In the genomic region with DNA sequence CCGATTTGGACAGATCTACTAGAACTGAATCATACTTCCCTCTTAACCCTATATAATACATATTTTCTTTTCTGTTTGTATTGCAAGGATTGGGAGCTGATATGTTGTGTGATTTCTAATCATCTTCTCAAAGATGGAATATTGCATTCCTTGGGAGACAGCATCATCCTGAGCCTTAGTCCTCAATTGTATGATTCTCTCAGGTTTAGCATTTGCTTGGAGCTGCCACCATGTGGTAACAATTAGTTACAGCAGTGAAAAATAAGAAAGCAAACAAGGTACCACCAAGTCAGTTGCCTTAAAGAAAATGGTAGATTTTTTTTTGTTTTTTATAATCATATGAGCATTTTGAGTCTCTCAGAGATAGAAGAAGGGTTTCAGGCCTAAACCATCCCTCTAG, we compare ENCODE assay signal across 2 cellular contexts.
TF ChIP-seq lines count a peak whose summit lies in the region.

No MANE protein-coding gene starts in this region.

TF ChIP-seq in HEK293, 187 proteins besides CTCF, POLR2A, EP300 and RAD21:
- TF ChIP-seq ZNF10 (tag by site-specific recombination; IDR thresholded peaks at IDR 0.05) (no peak), ZNF654 (tag by site-specific recombination; IDR thresholded peaks at IDR 0.05; ENCODE audit: low read depth) (0 out of 2 replicates have a peak, but pooled peaks have one; percentile 4)
- TF ChIP-seq, protein P1, sequence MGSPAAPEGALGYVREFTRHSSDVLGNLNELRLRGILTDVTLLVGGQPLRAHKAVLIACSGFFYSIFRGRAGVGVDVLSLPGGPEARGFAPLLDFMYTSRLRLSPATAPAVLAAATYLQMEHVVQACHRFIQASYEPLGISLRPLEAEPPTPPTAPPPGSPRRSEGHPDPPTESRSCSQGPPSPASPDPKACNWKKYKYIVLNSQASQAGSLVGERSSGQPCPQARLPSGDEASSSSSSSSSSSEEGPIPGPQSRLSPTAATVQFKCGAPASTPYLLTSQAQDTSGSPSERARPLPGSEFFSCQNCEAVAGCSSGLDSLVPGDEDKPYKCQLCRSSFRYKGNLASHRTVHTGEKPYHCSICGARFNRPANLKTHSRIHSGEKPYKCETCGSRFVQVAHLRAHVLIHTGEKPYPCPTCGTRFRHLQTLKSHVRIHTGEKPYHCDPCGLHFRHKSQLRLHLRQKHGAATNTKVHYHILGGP (tag by site-specific recombination; IDR thresholded peaks at IDR 0.05), result no peak

TF ChIP-seq in HepG2, 621 proteins besides CTCF, POLR2A, EP300 and RAD21:
- TF ChIP-seq MEF2D (CRISPR knock-in tag; IDR thresholded peaks at IDR 0.05), result no peak
- TF ChIP-seq ZNF678 (CRISPR knock-in tag; IDR thresholded peaks at IDR 0.05), result no peak
- no peak for TF ChIP-seq AHR (CRISPR knock-in tag; IDR thresholded peaks at IDR 0.05)
- no peak for TF ChIP-seq ZNF121 (CRISPR knock-in tag; IDR thresholded peaks at IDR 0.05)
- TF ChIP-seq ZNF841 (CRISPR knock-in tag; IDR thresholded peaks at IDR 0.05; ENCODE audit: borderline replicate concordance), result no peak
- TF ChIP-seq, protein P2, sequence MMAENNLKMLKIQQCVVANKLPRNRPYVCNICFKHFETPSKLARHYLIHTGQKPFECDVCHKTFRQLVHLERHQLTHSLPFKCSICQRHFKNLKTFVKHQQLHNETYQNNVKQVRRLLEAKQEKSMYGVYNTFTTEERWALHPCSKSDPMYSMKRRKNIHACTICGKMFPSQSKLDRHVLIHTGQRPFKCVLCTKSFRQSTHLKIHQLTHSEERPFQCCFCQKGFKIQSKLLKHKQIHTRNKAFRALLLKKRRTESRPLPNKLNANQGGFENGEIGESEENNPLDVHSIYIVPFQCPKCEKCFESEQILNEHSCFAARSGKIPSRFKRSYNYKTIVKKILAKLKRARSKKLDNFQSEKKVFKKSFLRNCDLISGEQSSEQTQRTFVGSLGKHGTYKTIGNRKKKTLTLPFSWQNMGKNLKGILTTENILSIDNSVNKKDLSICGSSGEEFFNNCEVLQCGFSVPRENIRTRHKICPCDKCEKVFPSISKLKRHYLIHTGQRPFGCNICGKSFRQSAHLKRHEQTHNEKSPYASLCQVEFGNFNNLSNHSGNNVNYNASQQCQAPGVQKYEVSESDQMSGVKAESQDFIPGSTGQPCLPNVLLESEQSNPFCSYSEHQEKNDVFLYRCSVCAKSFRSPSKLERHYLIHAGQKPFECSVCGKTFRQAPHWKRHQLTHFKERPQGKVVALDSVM (CRISPR knock-in tag; IDR thresholded peaks at IDR 0.05), result no peak
- TF ChIP-seq YEATS2 (CRISPR knock-in tag; IDR thresholded peaks at IDR 0.05; ENCODE audit: borderline replicate concordance), result no peak
- TF ChIP-seq FOXJ3 (CRISPR knock-in tag; IDR thresholded peaks at IDR 0.05; ENCODE audit: borderline replicate concordance), result no peak
- TF ChIP-seq ZNF138 (CRISPR knock-in tag; IDR thresholded peaks at IDR 0.05; ENCODE audit: low read depth), result no peak
- TF ChIP-seq MLLT10 (CRISPR knock-in tag; IDR thresholded peaks at IDR 0.05), result no peak
- TF ChIP-seq CHD2 (IDR thresholded peaks at IDR 0.05; ENCODE audit: low read depth, low read length), result no peak
- TF ChIP-seq ZNF30 (CRISPR knock-in tag; IDR thresholded peaks at IDR 0.05), result no peak
- TF ChIP-seq HES4 (CRISPR knock-in tag; IDR thresholded peaks at IDR 0.05; ENCODE audit: borderline replicate concordance), result no peak
- TF ChIP-seq MED8 (CRISPR knock-in tag; IDR thresholded peaks at IDR 0.05; ENCODE audit: insufficient replicate concordance), result no peak
- TF ChIP-seq TEAD3 (CRISPR knock-in tag; optimal IDR thresholded peaks at IDR 0.05; ENCODE audit: borderline replicate concordance), result no peak
- TF ChIP-seq HCFC1 (IDR thresholded peaks at IDR 0.05; ENCODE audit: low read depth, low read length), result no peak
- TF ChIP-seq, protein P3, sequence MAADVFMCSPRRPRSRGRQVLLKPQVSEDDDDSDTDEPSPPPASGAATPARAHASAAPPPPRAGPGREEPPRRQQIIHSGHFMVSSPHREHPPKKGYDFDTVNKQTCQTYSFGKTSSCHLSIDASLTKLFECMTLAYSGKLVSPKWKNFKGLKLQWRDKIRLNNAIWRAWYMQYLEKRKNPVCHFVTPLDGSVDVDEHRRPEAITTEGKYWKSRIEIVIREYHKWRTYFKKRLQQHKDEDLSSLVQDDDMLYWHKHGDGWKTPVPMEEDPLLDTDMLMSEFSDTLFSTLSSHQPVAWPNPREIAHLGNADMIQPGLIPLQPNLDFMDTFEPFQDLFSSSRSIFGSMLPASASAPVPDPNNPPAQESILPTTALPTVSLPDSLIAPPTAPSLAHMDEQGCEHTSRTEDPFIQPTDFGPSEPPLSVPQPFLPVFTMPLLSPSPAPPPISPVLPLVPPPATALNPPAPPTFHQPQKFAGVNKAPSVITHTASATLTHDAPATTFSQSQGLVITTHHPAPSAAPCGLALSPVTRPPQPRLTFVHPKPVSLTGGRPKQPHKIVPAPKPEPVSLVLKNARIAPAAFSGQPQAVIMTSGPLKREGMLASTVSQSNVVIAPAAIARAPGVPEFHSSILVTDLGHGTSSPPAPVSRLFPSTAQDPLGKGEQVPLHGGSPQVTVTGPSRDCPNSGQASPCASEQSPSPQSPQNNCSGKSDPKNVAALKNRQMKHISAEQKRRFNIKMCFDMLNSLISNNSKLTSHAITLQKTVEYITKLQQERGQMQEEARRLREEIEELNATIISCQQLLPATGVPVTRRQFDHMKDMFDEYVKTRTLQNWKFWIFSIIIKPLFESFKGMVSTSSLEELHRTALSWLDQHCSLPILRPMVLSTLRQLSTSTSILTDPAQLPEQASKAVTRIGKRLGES (CRISPR knock-in tag; IDR thresholded peaks at IDR 0.05; ENCODE audit: borderline replicate concordance), result no peak
- TF ChIP-seq, protein P4, sequence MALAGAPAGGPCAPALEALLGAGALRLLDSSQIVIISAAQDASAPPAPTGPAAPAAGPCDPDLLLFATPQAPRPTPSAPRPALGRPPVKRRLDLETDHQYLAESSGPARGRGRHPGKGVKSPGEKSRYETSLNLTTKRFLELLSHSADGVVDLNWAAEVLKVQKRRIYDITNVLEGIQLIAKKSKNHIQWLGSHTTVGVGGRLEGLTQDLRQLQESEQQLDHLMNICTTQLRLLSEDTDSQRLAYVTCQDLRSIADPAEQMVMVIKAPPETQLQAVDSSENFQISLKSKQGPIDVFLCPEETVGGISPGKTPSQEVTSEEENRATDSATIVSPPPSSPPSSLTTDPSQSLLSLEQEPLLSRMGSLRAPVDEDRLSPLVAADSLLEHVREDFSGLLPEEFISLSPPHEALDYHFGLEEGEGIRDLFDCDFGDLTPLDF (CRISPR knock-in tag; IDR thresholded peaks at IDR 0.05), result no peak
- no peak for TF ChIP-seq EZH2 (conservative IDR thresholded peaks at IDR 0.05; ENCODE audit: low read depth, low read length)
